ENCODE assay signal across 15 cellular contexts in the genomic region with DNA sequence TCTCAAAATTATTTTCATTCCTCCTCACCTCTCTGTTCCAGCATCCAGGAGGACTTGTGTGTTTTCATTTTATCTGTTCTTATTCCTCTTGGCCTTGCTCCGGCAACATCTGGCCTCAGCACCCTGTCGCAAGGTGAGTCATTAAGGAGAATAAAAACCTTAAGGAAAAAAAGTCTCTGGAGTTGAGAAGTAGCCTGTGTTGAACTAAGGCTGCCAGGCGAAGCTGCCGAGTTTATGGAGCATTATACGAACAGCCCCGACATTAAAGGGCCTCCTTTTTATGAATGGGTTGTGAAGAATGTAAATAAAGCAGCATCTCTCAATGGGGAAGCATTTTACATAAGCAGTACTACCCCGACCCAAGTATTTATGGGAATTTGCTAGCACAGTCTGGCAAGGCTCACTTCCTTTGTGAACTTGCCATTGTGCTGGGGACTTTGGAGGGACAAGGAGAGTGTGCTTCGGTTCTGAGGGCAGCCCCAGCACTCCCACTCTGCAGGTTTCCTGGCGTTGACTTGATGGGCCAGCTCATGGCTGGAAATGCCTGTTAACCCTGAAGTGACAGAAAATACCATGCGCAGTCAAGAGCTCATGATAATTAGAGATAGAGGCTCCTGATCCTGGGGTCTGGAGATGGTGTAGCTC. TPM values are rescaled to one million over a fixed set of nuclear protein-coding genes. Genes with fewer than 3 reads are reported as not detected.
DNase-seq lines count a peak whose midpoint lies in the region; ATAC-seq and TF ChIP-seq lines count a peak whose summit lies in the region.
"Had no signal": no experiment of that assay in that cellular context is flagged by ENCODE, and none has a peak within 500 bp of the region (broad histone marks: within the 10 kb centered on the region; RNA-seq: fewer than 3 reads in every experiment).

No MANE protein-coding gene starts in this region.

- peaks cover 0 to 5% of the 10 kb centered on the region in 2 donors for H3K36me3 Mint-ChIP-seq in CD4-positive, alpha-beta memory T cell

- H3K27me3 Mint-ChIP-seq in CD4-positive, alpha-beta memory T cell: no peaks in the 10 kb centered on the region

- peak overlapping the region in 3 of 7 donors; percentile 31 to 70 (median 42) for H3K27ac Mint-ChIP-seq in CD4-positive, alpha-beta memory T cell
- H3K27ac Mint-ChIP-seq: activated naive CD4-positive, alpha-beta T cell treated with anti-CD3 and anti-CD28 coated beads, Interleukin-2, amount 50 U/mL, for 72 hours; T-helper 1 cell treated with Interleukin-12 subunit alpha and Interleukin-12 subunit beta and Interleukin-4 antibody, amounts not matched to agents 30 μg/mL and 1 μg/mL, for 36 hours had no signal

- no peaks in the 10 kb centered on the region for H3K9me3 Mint-ChIP-seq in CD4-positive, alpha-beta memory T cell
- H3K9me3 Mint-ChIP-seq: activated naive CD4-positive, alpha-beta T cell treated with anti-CD3 and anti-CD28 coated beads, Interleukin-2, amount 50 U/mL, for 72 hours; T-helper 1 cell treated with Interleukin-12 subunit alpha and Interleukin-12 subunit beta and Interleukin-4 antibody, amounts not matched to agents 30 μg/mL and 1 μg/mL, for 36 hours had no signal

- in situ Hi-C loops in astrocyte of the spinal cord (cut with HindIII; ENCODE audit: low sequenced_read_pairs): no loop called here

- ATAC-seq in GM18873 (IDR thresholded peaks at IDR 0.05; ENCODE audit: low FRiP score, unreplicated experiment): no peak
- ATAC-seq in GM18511 (IDR thresholded peaks at IDR 0.05; ENCODE audit: unreplicated experiment): no peak
- no peak for ATAC-seq in GM19397 (IDR thresholded peaks at IDR 0.05; ENCODE audit: unreplicated experiment)
- ATAC-seq: activated naive CD4-positive, alpha-beta T cell treated with anti-CD3 and anti-CD28 coated beads, Interleukin-2, amount 50 U/mL, for 72 hours had no signal

- POLR2A ChIA-PET in A673 (lab: Charles Lee; ENCODE audit: low non-redundant PET): no interaction called here
- POLR2A ChIA-PET in CD4-positive, alpha-beta memory T cell (lab: Charles Lee; ENCODE audit: partially characterized antibody): interaction anchor here (0.5 to 1.2 kb wide), 2 partner anchors 9 to 32 kb away, joined by 3 to 4 read pairs; no protein-coding TSS in a partner anchor

- CTCF ChIA-PET in A673 (lab: Charles Lee): no interaction called here
- CTCF ChIA-PET in CD4-positive, alpha-beta memory T cell (lab: Charles Lee; ENCODE audit: partially characterized antibody): interaction anchor here (0.7 to 1.3 kb wide), 2 partner anchors 7 to 77 kb away, joined by 3 read pairs; no protein-coding TSS in a partner anchor

- no peak for DNase-seq in A673 (ENCODE audit: low spot score)
- peak; percentile 47 for DNase-seq in HCEC 1CT
- DNase-seq in astrocyte of the spinal cord (ENCODE audit: low read depth, low spot score): peak; percentile 64
- peak; percentile 43 for DNase-seq in kidney tubule cell (ENCODE audit: low spot score)
- DNase-seq in CD4-positive, alpha-beta memory T cell: no peak
- DNase-seq: AML-193, dorsolateral prefrontal cortex, head of caudate nucleus, NCI-H1694 treated with DMSO at 0.1 percent for 48 hours, tibial artery had no signal

- no peaks in the 10 kb centered on the region for H3K9me3 ChIP-seq in A673 (ENCODE audit: low read depth, low read length, poor library complexity, severe bottlenecking)
- no peaks in the 10 kb centered on the region for H3K9me3 ChIP-seq in CD4-positive, alpha-beta memory T cell (ENCODE audit: control insufficient read depth in 1 of 2, low read length in 2 of 2)
- H3K9me3 ChIP-seq: tibial artery had no signal

- no peaks in the 10 kb centered on the region for H3K27me3 ChIP-seq in A673 (replicated peaks; ENCODE audit: insufficient read depth, low read depth, low read length, poor library complexity)
- no peaks in the 10 kb centered on the region for H3K27me3 ChIP-seq in CD4-positive, alpha-beta memory T cell (ENCODE audit: insufficient read depth, low read length)
- H3K27me3 ChIP-seq: dorsolateral prefrontal cortex, tibial artery had no signal

- H3K4me3 Mint-ChIP-seq in CD4-positive, alpha-beta memory T cell: peak overlapping the region in 2 of 8 donors; percentile 13 to 39
- H3K4me3 Mint-ChIP-seq: T-helper 1 cell treated with Interleukin-12 subunit alpha and Interleukin-12 subunit beta and Interleukin-4 antibody, amounts not matched to agents 30 μg/mL and 1 μg/mL, for 36 hours had no signal

- H3K4me3 ChIP-seq in A673 (ENCODE audit: low read depth, low read length, poor library complexity, severe bottlenecking) (no peak overlapping the region), astrocyte of the spinal cord (ENCODE audit: low read depth, low read length) (no peak overlapping the region)
- H3K4me3 ChIP-seq in CD4-positive, alpha-beta memory T cell (ENCODE audit: low read length in 2 of 2): no peak overlapping the region
- H3K4me3 ChIP-seq: dorsolateral prefrontal cortex, tibial artery had no signal

- intact Hi-C loops in A673 (cut with micrococcal nuclease; ENCODE audit: unreplicated experiment): no loop called here
- intact Hi-C loops in CD4-positive, alpha-beta memory T cell (cut with micrococcal nuclease): no loop called here

- peaks cover 7% of the 10 kb centered on the region for H3K4me1 ChIP-seq in A673 (ENCODE audit: insufficient read depth, low read length, poor library complexity, severe bottlenecking)
- H3K4me1 ChIP-seq in CD4-positive, alpha-beta memory T cell (ENCODE audit: insufficient read depth, low read length): peaks cover 58% of the 10 kb centered on the region

- TF ChIP-seq CTCF in A673 (conservative IDR thresholded peaks at IDR 0.05; ENCODE audit: low read depth, low read length): no peak
- no peak for TF ChIP-seq CTCF in astrocyte of the spinal cord (IDR thresholded peaks at IDR 0.05; ENCODE audit: low read depth, low read length)

- BruUV-seq in A673 (replicated peaks; lab: Mats Ljungman, UMichigan): no TSS peak

- peak overlapping the region; percentile 59 for H3K27ac ChIP-seq in A673 (ENCODE audit: low read depth, low read length, poor library complexity, severe bottlenecking)
- H3K27ac ChIP-seq in CD4-positive, alpha-beta memory T cell (ENCODE audit: low read depth, low read length): no peak overlapping the region
- H3K27ac ChIP-seq: dorsolateral prefrontal cortex, tibial artery had no signal

- H3K36me3 ChIP-seq in A673 (ENCODE audit: insufficient read depth, low read length, poor library complexity, severe bottlenecking): no peaks in the 10 kb centered on the region
- no peaks in the 10 kb centered on the region for H3K36me3 ChIP-seq in CD4-positive, alpha-beta memory T cell (ENCODE audit: insufficient read depth, low read length)
- H3K36me3 ChIP-seq: tibial artery had no signal

- H3K4me1 Mint-ChIP-seq in CD4-positive, alpha-beta memory T cell: peaks cover 54 to 72% (median 62%) of the 10 kb centered on the region in 4 donors

RNA-seq across cellular contexts. Expression of a gene that starts 4.8 kb away (rescaled TPM):
- 32.7 and 33.5 TPM in 2 replicates for total RNA-seq in A673 (2021)
- total RNA-seq in CD4-positive, alpha-beta memory T cell: 10 to 100 TPM; 47.0 to 49.2 TPM
- 1 to 10 TPM; 1.5 to 4.6 TPM for polyA plus RNA-seq in CD4-positive, alpha-beta memory T cell

RNA-seq across cellular contexts. Expression of a gene that starts 25.3 kb away (rescaled TPM):
- 14.3 and 17.6 TPM in 2 replicates for total RNA-seq in A673 (2021)
- total RNA-seq in CD4-positive, alpha-beta memory T cell: 10 to 100 TPM in 1 of 2 experiments, 1 to 10 TPM in 1; 9.1 to 10.5 TPM
- polyA plus RNA-seq in CD4-positive, alpha-beta memory T cell: 1 to 10 TPM in 1 of 2 donors, under 1 TPM in 1; 0.64 to 1.5 TPM

RNA-seq across cellular contexts. Expression of a gene that starts 39.9 kb away (rescaled TPM):
- 51.8 and 62.0 TPM in 2 replicates for total RNA-seq in A673 (2021)
- total RNA-seq in CD4-positive, alpha-beta memory T cell: 10 to 100 TPM; 56.4 to 62.2 TPM
- polyA plus RNA-seq in CD4-positive, alpha-beta memory T cell: 10 to 100 TPM; 25.7 to 26.8 TPM

Comparison
In these comparisons a context has a peak if more than half of its experiments do, and no peak if none do; other contexts are left out.
1. DNase-seq: peak in HCEC 1CT (single experiment), astrocyte of the spinal cord (single experiment) and kidney tubule cell (single experiment); none in A673 (single experiment) and CD4-positive, alpha-beta memory T cell (0 of 5).